ENCODE assay signal across 1 cellular context in genomic region chr3:196440041-196440537, GRCh38.
TF ChIP-seq lines count a peak whose summit lies in the region.

No MANE protein-coding gene starts in this region.

TF ChIP-seq in GM12878, 131 proteins besides CTCF, POLR2A, EP300 and RAD21 (continued from another document):
- TF ChIP-seq GABPA (IDR thresholded peaks at IDR 0.05; ENCODE audit: low read depth) (no peak), TCF12 (IDR thresholded peaks at IDR 0.05; ENCODE audit: low read depth, low read length) (peak; percentile 87), RCOR1 (conservative IDR thresholded peaks at IDR 0.05; ENCODE audit: low read depth, low read length) (no peak), TAF1 (IDR thresholded peaks at IDR 0.05; ENCODE audit: borderline replicate concordance, low read depth, low read length) (no peak), SKIL (IDR thresholded peaks at IDR 0.05; ENCODE audit: low read depth, poor library complexity, severe bottlenecking) (peak; percentile 62), ZNF207 (IDR thresholded peaks at IDR 0.05; ENCODE audit: borderline replicate concordance) (no peak), RAD51 (IDR thresholded peaks at IDR 0.05) (no peak), MYB (IDR thresholded peaks at IDR 0.05; ENCODE audit: borderline replicate concordance, low read depth, low read length) (no peak), KAT2A (conservative IDR thresholded peaks at IDR 0.05; ENCODE audit: control insufficient read depth, low read depth, low read length) (no peak), SMAD5 (IDR thresholded peaks at IDR 0.05; ENCODE audit: low read depth) (no peak), EGR1 (IDR thresholded peaks at IDR 0.05; ENCODE audit: borderline replicate concordance in 1 of 2, low read depth in 2 of 2, low read length in 2 of 2) (no peak), NKRF (conservative IDR thresholded peaks at IDR 0.05) (no peak), TCF3 (IDR thresholded peaks at IDR 0.05; ENCODE audit: borderline replicate concordance, insufficient read depth, low read depth, low read length) (no peak), SREBF2 (IDR thresholded peaks at IDR 0.05; ENCODE audit: low read length) (no peak), PML (IDR thresholded peaks at IDR 0.05; ENCODE audit: low read length) (0 out of 2 replicates have a peak, but pooled peaks have one; percentile 44), YY1 (IDR thresholded peaks at IDR 0.05; ENCODE audit: low read depth, low read length) (no peak), MXI1 (IDR thresholded peaks at IDR 0.05; ENCODE audit: low read depth, low read length) (no peak), MLLT1 (IDR thresholded peaks at IDR 0.05) (peak; percentile 67; the same call in 1 of the 2 replicates)
- TF ChIP-seq, protein P1, sequence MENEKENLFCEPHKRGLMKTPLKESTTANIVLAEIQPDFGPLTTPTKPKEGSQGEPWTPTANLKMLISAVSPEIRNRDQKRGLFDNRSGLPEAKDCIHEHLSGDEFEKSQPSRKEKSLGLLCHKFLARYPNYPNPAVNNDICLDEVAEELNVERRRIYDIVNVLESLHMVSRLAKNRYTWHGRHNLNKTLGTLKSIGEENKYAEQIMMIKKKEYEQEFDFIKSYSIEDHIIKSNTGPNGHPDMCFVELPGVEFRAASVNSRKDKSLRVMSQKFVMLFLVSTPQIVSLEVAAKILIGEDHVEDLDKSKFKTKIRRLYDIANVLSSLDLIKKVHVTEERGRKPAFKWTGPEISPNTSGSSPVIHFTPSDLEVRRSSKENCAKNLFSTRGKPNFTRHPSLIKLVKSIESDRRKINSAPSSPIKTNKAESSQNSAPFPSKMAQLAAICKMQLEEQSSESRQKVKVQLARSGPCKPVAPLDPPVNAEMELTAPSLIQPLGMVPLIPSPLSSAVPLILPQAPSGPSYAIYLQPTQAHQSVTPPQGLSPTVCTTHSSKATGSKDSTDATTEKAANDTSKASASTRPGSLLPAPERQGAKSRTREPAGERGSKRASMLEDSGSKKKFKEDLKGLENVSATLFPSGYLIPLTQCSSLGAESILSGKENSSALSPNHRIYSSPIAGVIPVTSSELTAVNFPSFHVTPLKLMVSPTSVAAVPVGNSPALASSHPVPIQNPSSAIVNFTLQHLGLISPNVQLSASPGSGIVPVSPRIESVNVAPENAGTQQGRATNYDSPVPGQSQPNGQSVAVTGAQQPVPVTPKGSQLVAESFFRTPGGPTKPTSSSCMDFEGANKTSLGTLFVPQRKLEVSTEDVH (IDR thresholded peaks at IDR 0.05; ENCODE audit: low read depth, partially characterized antibody) = no peak
- TF ChIP-seq, protein P2, sequence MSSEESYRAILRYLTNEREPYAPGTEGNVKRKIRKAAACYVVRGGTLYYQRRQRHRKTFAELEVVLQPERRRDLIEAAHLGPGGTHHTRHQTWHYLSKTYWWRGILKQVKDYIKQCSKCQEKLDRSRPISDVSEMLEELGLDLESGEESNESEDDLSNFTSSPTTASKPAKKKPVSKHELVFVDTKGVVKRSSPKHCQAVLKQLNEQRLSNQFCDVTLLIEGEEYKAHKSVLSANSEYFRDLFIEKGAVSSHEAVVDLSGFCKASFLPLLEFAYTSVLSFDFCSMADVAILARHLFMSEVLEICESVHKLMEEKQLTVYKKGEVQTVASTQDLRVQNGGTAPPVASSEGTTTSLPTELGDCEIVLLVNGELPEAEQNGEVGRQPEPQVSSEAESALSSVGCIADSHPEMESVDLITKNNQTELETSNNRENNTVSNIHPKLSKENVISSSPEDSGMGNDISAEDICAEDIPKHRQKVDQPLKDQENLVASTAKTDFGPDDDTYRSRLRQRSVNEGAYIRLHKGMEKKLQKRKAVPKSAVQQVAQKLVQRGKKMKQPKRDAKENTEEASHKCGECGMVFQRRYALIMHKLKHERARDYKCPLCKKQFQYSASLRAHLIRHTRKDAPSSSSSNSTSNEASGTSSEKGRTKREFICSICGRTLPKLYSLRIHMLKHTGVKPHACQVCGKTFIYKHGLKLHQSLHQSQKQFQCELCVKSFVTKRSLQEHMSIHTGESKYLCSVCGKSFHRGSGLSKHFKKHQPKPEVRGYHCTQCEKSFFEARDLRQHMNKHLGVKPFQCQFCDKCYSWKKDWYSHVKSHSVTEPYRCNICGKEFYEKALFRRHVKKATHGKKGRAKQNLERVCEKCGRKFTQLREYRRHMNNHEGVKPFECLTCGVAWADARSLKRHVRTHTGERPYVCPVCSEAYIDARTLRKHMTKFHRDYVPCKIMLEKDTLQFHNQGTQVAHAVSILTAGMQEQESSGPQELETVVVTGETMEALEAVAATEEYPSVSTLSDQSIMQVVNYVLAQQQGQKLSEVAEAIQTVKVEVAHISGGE (CRISPR knock-in tag; IDR thresholded peaks at IDR 0.05) = no peak
